In genomic region chr10:68601490-68602265, GRCh38 we compare ENCODE assay signal across 1 cellular context.
TF ChIP-seq lines count a peak whose summit lies in the region.

No MANE protein-coding gene starts in this region.

TF ChIP-seq in IMR-90, 13 proteins besides CTCF, POLR2A, EP300 and RAD21 (continued from another document):
- no peak for TF ChIP-seq SMC3 (IDR thresholded peaks at IDR 0.05; ENCODE audit: low read depth, low read length)
- TF ChIP-seq MXI1 (IDR thresholded peaks at IDR 0.05; ENCODE audit: borderline replicate concordance, low read depth, low read length) = no peak
- TF ChIP-seq RFX5 (IDR thresholded peaks at IDR 0.05; ENCODE audit: low read depth, low read length) = no peak
- TF ChIP-seq RCOR1 (IDR thresholded peaks at IDR 0.05; ENCODE audit: insufficient replicate concordance, low read length) = no peak
- TF ChIP-seq BHLHE40 (IDR thresholded peaks at IDR 0.05; ENCODE audit: low read depth, low read length) = no peak
- no peak for TF ChIP-seq MAZ (IDR thresholded peaks at IDR 0.05; ENCODE audit: borderline replicate concordance, low read depth, low read length)
